10 cellular contexts compared by ENCODE assay signal in genomic region chr20:44068780-44069191, GRCh38.
DNase-seq lines count a peak whose midpoint lies in the region; ATAC-seq, FAIRE-seq and TF ChIP-seq lines count a peak whose summit lies in the region.
"Had no signal": no experiment of that assay in that cellular context is flagged by ENCODE, and none has a peak within 500 bp of the region (broad histone marks: within the 10 kb centered on the region; RNA-seq: fewer than 3 reads in every experiment).

No MANE protein-coding gene starts in this region.

- no TSS peak for BruUV-seq in GM12878 (replicated peaks; lab: Mats Ljungman, UMichigan)

- peak overlapping the region; percentile 77 for H3K4me3 Mint-ChIP-seq in activated CD4-positive, alpha-beta T cell treated with anti-CD3 and anti-CD28 coated beads, Interleukin-2, amount 10 ng/mL, durations not matched to agents 24 days and 14 days
- peak overlapping the region; percentile 86 to 96 for H3K4me3 Mint-ChIP-seq in stimulated activated naive CD8-positive, alpha-beta T cell treated with anti-CD3 and anti-CD28 coated beads, Interleukin-15, amount 100 ng/mL, for 72 hours

- no peak for TF ChIP-seq RAD21 in GM12878 (IDR thresholded peaks at IDR 0.05; ENCODE audit: insufficient read depth, low read depth, low read length)

- H3K4me2 ChIP-seq in Loucy (ENCODE audit: low read depth, low read length, poor library complexity, severe bottlenecking) (peak overlapping the region; percentile 97), GM12878 (ENCODE audit: control insufficient read depth, insufficient read depth) (peak overlapping the region; percentile 63)

- H3K4me1 ChIP-seq in Loucy (ENCODE audit: insufficient read depth, low read length, poor library complexity, severe bottlenecking) (peaks cover 61% of the 10 kb centered on the region), GM12878 (ENCODE audit: control insufficient read depth, insufficient read depth, low read length) (peaks cover 18% of the 10 kb centered on the region)
- H3K4me1 ChIP-seq: esophagus squamous epithelium had no signal

- H3K9me3 ChIP-seq in Loucy (ENCODE audit: insufficient read depth, low read depth, low read length) (no peaks in the 10 kb centered on the region), GM12878 (replicated peaks; ENCODE audit: control insufficient read depth, insufficient read depth, low read length) (no peaks in the 10 kb centered on the region)
- H3K9me3 ChIP-seq: esophagus squamous epithelium had no signal

- RAD21 ChIA-PET in GM12878 (lab: Charles Lee; ENCODE audit: unreplicated experiment), result interaction anchor here (0.6 to 2.2 kb wide), 11 partner anchors 9 to 341 kb away, joined by 3 to 18 read pairs (median 5); no protein-coding TSS in a partner anchor

- no peaks in the 10 kb centered on the region for H3K36me3 Mint-ChIP-seq in activated CD4-positive, alpha-beta T cell treated with anti-CD3 and anti-CD28 coated beads, Interleukin-2, amount 10 ng/mL, durations not matched to agents 24 days and 14 days (ENCODE audit: low read depth)

- SMC1A ChIA-PET in GM12878 (lab: Charles Lee; ENCODE audit: uncharacterized antibody, unreplicated experiment), result interaction anchor here (0.9 to 9.8 kb wide), 9 partner anchors 12 to 318 kb away, joined by 3 to 67 read pairs (median 5); no protein-coding TSS in a partner anchor

- no peaks in the 10 kb centered on the region for H3K9me3 Mint-ChIP-seq in activated CD4-positive, alpha-beta T cell treated with anti-CD3 and anti-CD28 coated beads, Interleukin-2, amount 10 ng/mL, durations not matched to agents 24 days and 14 days
- peaks cover 0 to 6% of the 10 kb centered on the region in 2 donors for H3K9me3 Mint-ChIP-seq in stimulated activated naive CD8-positive, alpha-beta T cell treated with anti-CD3 and anti-CD28 coated beads, Interleukin-15, amount 100 ng/mL, for 72 hours

- in situ Hi-C loops in GM12878 (cut with MboI), result no loop called here

- H3K27me3 ChIP-seq in Loucy (ENCODE audit: insufficient read depth, low read length, poor library complexity, severe bottlenecking), result no peaks in the 10 kb centered on the region
- no peaks in the 10 kb centered on the region for H3K27me3 ChIP-seq in GM12878 (replicated peaks in 1 of 2; ENCODE audit: control insufficient read depth in 2 of 2, insufficient read depth in 2 of 2, low read length in 1 of 2)

- no peak for FAIRE-seq in GM12878 (lab: Jason Lieb, UNC)

- H3K36me3 ChIP-seq in Loucy (ENCODE audit: insufficient read depth, low read length), result no peaks in the 10 kb centered on the region
- no peaks in the 10 kb centered on the region; a peak in 1 of 4 replicates for H3K36me3 ChIP-seq in GM12878 (ENCODE audit: control insufficient read depth in 2 of 2, insufficient read depth in 2 of 2, low read length in 1 of 2)

- TF ChIP-seq POLR2A in GM12878 (IDR thresholded peaks at IDR 0.05; ENCODE audit: low read depth, low read length), result no peak

- intact Hi-C loops in activated CD4-positive, alpha-beta T cell treated with anti-CD3 and anti-CD28 coated beads, Interleukin-2, amount 10 ng/mL, durations not matched to agents 24 days and 14 days (cut with micrococcal nuclease), result loop anchor here (1.0 to 5.0 kb wide), 3 partner anchors 41 to 317 kb away; no protein-coding TSS in a partner anchor
- intact Hi-C loops in GM12878 (cut with micrococcal nuclease; ENCODE audit: unreplicated experiment), result loop anchor here (1.0 kb wide), 2 partner anchors 39 to 317 kb away; no protein-coding TSS in a partner anchor

- peak overlapping the region; percentile 32; the same call in 1 of the 2 replicates for H3K27ac ChIP-seq in GM12878 (ENCODE audit: control insufficient read depth, insufficient read depth)

- TF ChIP-seq EP300 in GM12878 (IDR thresholded peaks at IDR 0.05; ENCODE audit: borderline replicate concordance in 1 of 2, control insufficient read depth in 1 of 2, low read depth in 2 of 2, low read length in 2 of 2), result no peak

- ATAC-seq in GM12878, result peak; percentile 11
- peak; percentile 8 for ATAC-seq in stimulated activated naive CD8-positive, alpha-beta T cell treated with anti-CD3 and anti-CD28 coated beads, Interleukin-15, amount 100 ng/mL, for 72 hours

- DNase-seq in activated CD4-positive, alpha-beta T cell treated with anti-CD3 and anti-CD28 coated beads, Interleukin-2, amount 10 ng/mL, durations not matched to agents 24 days and 14 days, result peak; percentile 73
- DNase-seq in activated CD4-positive, alpha-beta T cell treated with anti-CD3 and anti-CD28 coated beads for 1 hour, result no peak
- no peak for DNase-seq in GM12878 (ENCODE audit: low read depth, low spot score)
- DNase-seq in stimulated activated naive CD8-positive, alpha-beta T cell treated with anti-CD3 and anti-CD28 coated beads, Interleukin-15, amount 100 ng/mL, for 72 hours, result peak; percentile 50 to 58
- DNase-seq in HuH-7.5 (ENCODE audit: low spot score), result no peak
- no peak for DNase-seq in T-helper 9 cell
- no peak for DNase-seq in SHP77 treated with DMSO at 0.1 percent for 48 hours (lab: John Stamatoyannopoulos, UW)
- DNase-seq: esophagus squamous epithelium, T1000 had no signal

- peak overlapping the region; percentile 70 for H3K4me3 ChIP-seq in Loucy (ENCODE audit: low read length, poor library complexity, severe bottlenecking)
- peak overlapping the region; percentile 54 for H3K4me3 ChIP-seq in GM12878

- no peaks in the 10 kb centered on the region for H4K20me1 ChIP-seq in Loucy (ENCODE audit: insufficient read depth, low read length, poor library complexity, severe bottlenecking)
- no peaks in the 10 kb centered on the region for H4K20me1 ChIP-seq in GM12878 (ENCODE audit: control insufficient read depth, insufficient read depth)

- no peaks in the 10 kb centered on the region for H3K79me2 ChIP-seq in Loucy (ENCODE audit: insufficient read depth, low read length)
- H3K79me2 ChIP-seq in GM12878 (ENCODE audit: control insufficient read depth, insufficient read depth, low read length), result no peaks in the 10 kb centered on the region

- H3K4me1 Mint-ChIP-seq in activated CD4-positive, alpha-beta T cell treated with anti-CD3 and anti-CD28 coated beads, Interleukin-2, amount 10 ng/mL, durations not matched to agents 24 days and 14 days, result peaks cover 48% of the 10 kb centered on the region
- peaks cover 78% of the 10 kb centered on the region for H3K4me1 Mint-ChIP-seq in stimulated activated naive CD8-positive, alpha-beta T cell treated with anti-CD3 and anti-CD28 coated beads, Interleukin-15, amount 100 ng/mL, for 72 hours

- H3K27me3 Mint-ChIP-seq in activated CD4-positive, alpha-beta T cell treated with anti-CD3 and anti-CD28 coated beads, Interleukin-2, amount 10 ng/mL, durations not matched to agents 24 days and 14 days, result peaks cover 2% of the 10 kb centered on the region
- H3K27me3 Mint-ChIP-seq in stimulated activated naive CD8-positive, alpha-beta T cell treated with anti-CD3 and anti-CD28 coated beads, Interleukin-15, amount 100 ng/mL, for 72 hours, result no peaks in the 10 kb centered on the region

- no peaks in the 10 kb centered on the region for H3K9me2 ChIP-seq in Loucy (replicated peaks; ENCODE audit: low read depth, low read length)

- H3F3A ChIP-seq in Loucy (ENCODE audit: low read depth), result peaks cover 16% of the 10 kb centered on the region

- POLR2A ChIA-PET in GM12878 (lab: Charles Lee), result no interaction called here

- H3K9ac ChIP-seq in Loucy (ENCODE audit: low read depth, low read length, poor library complexity, severe bottlenecking) (peak overlapping the region; percentile 87), GM12878 (ENCODE audit: control insufficient read depth, insufficient read depth, low read length) (peak overlapping the region; percentile 35; the same call in 1 of the 2 replicates)

- WGBS in GM12878 (ENCODE audit: insufficient coverage, insufficient replicate concordance, low lambda C conversion rate, missing lambda C conversion rate), result 53% methylated on average over 18 of the region's 18 CpGs

- H2AFZ ChIP-seq in Loucy (ENCODE audit: low read length) (peak overlapping the region; percentile 51; the same call in 1 of the 2 replicates), GM12878 (ENCODE audit: control insufficient read depth, low read depth, low read length) (no peak overlapping the region)

- peak overlapping the region; percentile 93 for H3K27ac Mint-ChIP-seq in activated CD4-positive, alpha-beta T cell treated with anti-CD3 and anti-CD28 coated beads, Interleukin-2, amount 10 ng/mL, durations not matched to agents 24 days and 14 days
- H3K27ac Mint-ChIP-seq in stimulated activated naive CD8-positive, alpha-beta T cell treated with anti-CD3 and anti-CD28 coated beads, Interleukin-15, amount 100 ng/mL, for 72 hours, result peak overlapping the region; percentile 100

- no peak for TF ChIP-seq CTCF in Loucy (conservative IDR thresholded peaks at IDR 0.05; ENCODE audit: low read length)
- no peak for TF ChIP-seq CTCF in GM12878 (IDR thresholded peaks at IDR 0.05 in 2 of 3, conservative IDR thresholded peaks at IDR 0.05 in 1 of 3; ENCODE audit: control insufficient read depth in 2 of 3, extremely low read depth in 1 of 3, insufficient read depth in 1 of 3, low read depth in 3 of 3, low read length in 3 of 3)

- CTCF ChIA-PET in GM12878 (lab: Yijun Ruan, JAX), result interaction anchor here (1.0 to 16.0 kb wide), 5 partner anchors 8 to 319 kb away, joined by 3 to 223 read pairs (median 4); no protein-coding TSS in a partner anchor

TF ChIP-seq in GM12878, 131 proteins besides CTCF, POLR2A, EP300 and RAD21 (continues in another document):
- TF ChIP-seq RAD51 (IDR thresholded peaks at IDR 0.05) (no peak), TCF3 (IDR thresholded peaks at IDR 0.05; ENCODE audit: borderline replicate concordance, insufficient read depth, low read depth, low read length) (no peak)
- TF ChIP-seq, protein P1, sequence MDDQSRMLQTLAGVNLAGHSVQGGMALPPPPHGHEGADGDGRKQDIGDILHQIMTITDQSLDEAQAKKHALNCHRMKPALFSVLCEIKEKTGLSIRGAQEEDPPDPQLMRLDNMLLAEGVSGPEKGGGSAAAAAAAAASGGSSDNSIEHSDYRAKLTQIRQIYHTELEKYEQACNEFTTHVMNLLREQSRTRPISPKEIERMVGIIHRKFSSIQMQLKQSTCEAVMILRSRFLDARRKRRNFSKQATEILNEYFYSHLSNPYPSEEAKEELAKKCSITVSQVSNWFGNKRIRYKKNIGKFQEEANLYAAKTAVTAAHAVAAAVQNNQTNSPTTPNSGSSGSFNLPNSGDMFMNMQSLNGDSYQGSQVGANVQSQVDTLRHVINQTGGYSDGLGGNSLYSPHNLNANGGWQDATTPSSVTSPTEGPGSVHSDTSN (IDR thresholded peaks at IDR 0.05; ENCODE audit: insufficient replicate concordance, low read depth, low read length), result no peak

Comparison
In these comparisons a context has a peak if more than half of its experiments do, and no peak if none do; other contexts are left out.
1. DNase-seq: peak in activated CD4-positive, alpha-beta T cell treated with anti-CD3 and anti-CD28 coated beads, Interleukin-2, amount 10 ng/mL, durations not matched to agents 24 days and 14 days (single experiment) and stimulated activated naive CD8-positive, alpha-beta T cell treated with anti-CD3 and anti-CD28 coated beads, Interleukin-15, amount 100 ng/mL, for 72 hours (2 of 2); none in activated CD4-positive, alpha-beta T cell treated with anti-CD3 and anti-CD28 coated beads for 1 hour (single experiment), GM12878 (single experiment), HuH-7.5 (single experiment), T-helper 9 cell (single experiment) and SHP77 treated with DMSO at 0.1 percent for 48 hours (single experiment).